Comparison of ENCODE assay signal across 8 cellular contexts in genomic region chr1:180155202-180155682, GRCh38. TPM values are rescaled to one million over a fixed set of nuclear protein-coding genes. Genes with fewer than 3 reads are reported as not detected.
A peak's percentile ranks its signal among the peaks of the same experiment; 100 is the strongest.
DNase-seq lines count a peak whose midpoint lies in the region; ATAC-seq, FAIRE-seq and TF ChIP-seq lines count a peak whose summit lies in the region.

No MANE protein-coding gene starts in this region.

- TF ChIP-seq CTCF in Caco-2 (IDR thresholded peaks at IDR 0.05; ENCODE audit: insufficient read depth in 1 of 2, low read depth in 1 of 2, low read length in 1 of 2, severe bottlenecking in 1 of 2, unreplicated experiment in 1 of 2) (no peak), activated B cell treated with CpG ODN at 0.5 μM for 24 hours (IDR thresholded peaks at IDR 0.05) (no peak), esophagus muscularis mucosa (IDR thresholded peaks at IDR 0.05) (no peak), nephron progenitor cell (IDR thresholded peaks at IDR 0.05) (no peak)

- TF ChIP-seq EP300 in esophagus muscularis mucosa (IDR thresholded peaks at IDR 0.05): no peak

- H3K27ac ChIP-seq in esophagus muscularis mucosa (replicated peaks in 1 of 4): peak overlapping the region; percentile 94 to 98 (median 94)

- intact Hi-C loops in Caco-2 (cut with micrococcal nuclease; ENCODE audit: unreplicated experiment) (loop anchor here (5.0 kb wide), 1 partner anchor 283 kb away; no protein-coding TSS in a partner anchor), activated B cell treated with CpG ODN at 0.5 μM for 24 hours (cut with micrococcal nuclease) (loop anchor here (2.0 to 10.0 kb wide), 3 partner anchors 76 to 1870 kb away; partner anchors contain the start of genes LHX4 and STX6), esophagus muscularis mucosa (cut with DNase I) (no loop called here)

- BruUV-seq in Caco-2 (replicated peaks; lab: Mats Ljungman, UMichigan): no TSS peak

- H3K36me3 ChIP-seq in Caco-2 (ENCODE audit: control insufficient read depth, insufficient read depth, low read length): no peaks in the 10 kb centered on the region
- H3K36me3 ChIP-seq in esophagus muscularis mucosa: no peaks in the 10 kb centered on the region

- H3K27me3 Mint-ChIP-seq in Caco-2 (ENCODE audit: insufficient read depth, unreplicated experiment) (peaks cover 10% of the 10 kb centered on the region), activated B cell treated with CpG ODN at 0.5 μM for 24 hours (no peaks in the 10 kb centered on the region), nephron progenitor cell (ENCODE audit: low read depth, poor library complexity) (peaks cover 27% of the 10 kb centered on the region)

- POLR2A ChIA-PET in Caco-2 (lab: Charles Lee) (no interaction called here), activated B cell treated with CpG ODN at 0.5 μM for 24 hours (lab: Charles Lee) (interaction anchor here (0.6 to 1.2 kb wide), 7 partner anchors 10 to 849 kb away, joined by 3 to 8 read pairs (median 3); partner anchors contain the start of genes CEP350 and TOR1AIP1)

- peaks cover 10% of the 10 kb centered on the region for H3K36me3 Mint-ChIP-seq in Caco-2 (ENCODE audit: insufficient read depth, unreplicated experiment)
- peaks cover 5% of the 10 kb centered on the region for H3K36me3 Mint-ChIP-seq in activated B cell treated with CpG ODN at 0.5 μM for 24 hours (ENCODE audit: low read depth)
- H3K36me3 Mint-ChIP-seq in nephron progenitor cell (ENCODE audit: low read depth): no peaks in the 10 kb centered on the region

- peaks cover 46% of the 10 kb centered on the region for H3K4me1 ChIP-seq in Caco-2
- peaks cover 26 to 37% (median 36%) of the 10 kb centered on the region in 4 donors for H3K4me1 ChIP-seq in esophagus muscularis mucosa

- H3K4me3 Mint-ChIP-seq in Caco-2 (ENCODE audit: unreplicated experiment) (peak overlapping the region; percentile 92), activated B cell treated with CpG ODN at 0.5 μM for 24 hours (peak overlapping the region; percentile 94), nephron progenitor cell (peak overlapping the region; percentile 97)

- no peak for TF ChIP-seq POLR2A in esophagus muscularis mucosa (IDR thresholded peaks at IDR 0.05; ENCODE audit: low read depth)

- WGBS in esophagus muscularis mucosa: under 1% methylated on average over 26 of the region's 26 CpGs

- H3K9me3 ChIP-seq in Caco-2 (no peaks in the 10 kb centered on the region), esophagus muscularis mucosa (no peaks in the 10 kb centered on the region)

- CTCF ChIA-PET in Caco-2 (lab: Charles Lee): interaction anchor here (0.6 to 2.7 kb wide), 3 partner anchors 13 to 280 kb away, joined by 3 to 13 read pairs (median 3); no protein-coding TSS in a partner anchor
- CTCF ChIA-PET in activated B cell treated with CpG ODN at 0.5 μM for 24 hours (lab: Charles Lee): interaction anchor here (1.0 to 1.5 kb wide), 2 partner anchors 13 to 341 kb away, joined by 3 to 4 read pairs; no protein-coding TSS in a partner anchor

- H3K27ac Mint-ChIP-seq in Caco-2 (ENCODE audit: unreplicated experiment) (peak overlapping the region; percentile 87), activated B cell treated with CpG ODN at 0.5 μM for 24 hours (peak overlapping the region; percentile 76), nephron progenitor cell (no peak overlapping the region)

- H3K4me1 Mint-ChIP-seq in Caco-2 (ENCODE audit: low read depth, unreplicated experiment) (peaks cover 36% of the 10 kb centered on the region), activated B cell treated with CpG ODN at 0.5 μM for 24 hours (peaks cover 23% of the 10 kb centered on the region), nephron progenitor cell (peaks cover 41% of the 10 kb centered on the region)

- no peak for FAIRE-seq in GM19239 (lab: Jason Lieb, UNC)

- H3K27me3 ChIP-seq in Caco-2 (replicated peaks; ENCODE audit: control insufficient read depth, insufficient read depth, low read length) (no peaks in the 10 kb centered on the region), esophagus muscularis mucosa (no peaks in the 10 kb centered on the region)

- peak; percentile 9 for ATAC-seq in HG03159 (IDR thresholded peaks at IDR 0.05; ENCODE audit: unreplicated experiment)
- ATAC-seq in activated B cell treated with CpG ODN at 0.5 μM for 24 hours (ENCODE audit: low read depth): no peak
- ATAC-seq in HG03520 (IDR thresholded peaks at IDR 0.05; ENCODE audit: unreplicated experiment): no peak
- no peak for ATAC-seq in HG03025 (IDR thresholded peaks at IDR 0.05; ENCODE audit: low FRiP score, unreplicated experiment)

- H3K9me3 Mint-ChIP-seq in Caco-2 (ENCODE audit: unreplicated experiment) (no peaks in the 10 kb centered on the region), activated B cell treated with CpG ODN at 0.5 μM for 24 hours (no peaks in the 10 kb centered on the region), nephron progenitor cell (no peaks in the 10 kb centered on the region)

- DNase-seq in Caco-2: peak in 1 of 2 experiments; percentile 10
- peak; percentile 24 for DNase-seq in activated B cell treated with CpG ODN at 0.5 μM for 24 hours
- DNase-seq in esophagus muscularis mucosa (ENCODE audit: extremely low spot score): no peak
- DNase-seq in nephron progenitor cell: no peak
- DNase-seq in GM19239 (ENCODE audit: insufficient read length, low spot score): no peak

- H3K4me3 ChIP-seq in Caco-2 (ENCODE audit: low read depth, low read length) (peak overlapping the region; percentile 79), esophagus muscularis mucosa (peak overlapping the region; percentile 67 to 98 (median 84))

RNA-seq across cellular contexts. Expression of gene QSOX1, which starts 0.6 kb away (rescaled TPM):
- total RNA-seq in Caco-2 (2022) (12.1 and 17.0 TPM in 2 replicates), activated B cell treated with CpG ODN at 0.5 μM for 24 hours (11.9 and 12.9 TPM in 2 replicates), esophagus muscularis mucosa (100 to 1,000 TPM; 104 to 138 (median 107) TPM)
